Comparison of ENCODE assay signal across 8 cellular contexts in genomic region chr20:63955281-63955845, GRCh38. TPM values are rescaled to one million over a fixed set of nuclear protein-coding genes. Genes with fewer than 3 reads are reported as not detected.
DNase-seq lines count a peak whose midpoint lies in the region; ATAC-seq and TF ChIP-seq lines count a peak whose summit lies in the region.

No MANE protein-coding gene starts in this region.

- H3K4me1 ChIP-seq in lower lobe of right lung (peaks cover 64% of the 10 kb centered on the region), thoracic aorta (ENCODE audit: control insufficient read depth in 1 of 2, low read depth in 2 of 2) (peaks cover 35 to 48% of the 10 kb centered on the region in 2 donors)

- peak overlapping the region; percentile 86 for H3K4me3 ChIP-seq in lower lobe of right lung
- peak overlapping the region; percentile 93 for H3K4me3 ChIP-seq in thoracic aorta

- peak; percentile 15 for ATAC-seq in GM18505 (IDR thresholded peaks at IDR 0.05; ENCODE audit: unreplicated experiment)
- ATAC-seq in HG03442 (IDR thresholded peaks at IDR 0.05; ENCODE audit: unreplicated experiment), result peak; percentile 15
- ATAC-seq in lower lobe of right lung, result peak; percentile 62 to 63
- no peak for ATAC-seq in thoracic aorta (ENCODE audit: insufficient number of reproducible peaks, low FRiP score, low read depth)
- no peak for ATAC-seq in HG02870 (IDR thresholded peaks at IDR 0.05; ENCODE audit: unreplicated experiment)

- intact Hi-C loops in lower lobe of right lung (cut with DNase I), result no loop called here

- no peak for DNase-seq in AG09319 (ENCODE audit: extremely low read depth, low read depth)
- peak; percentile 67 for DNase-seq in UCSD-AML1 (lab: John Stamatoyannopoulos, UW; ENCODE audit: unreplicated experiment)
- peak; percentile 65 for DNase-seq in ecto neural progenitor cell (ENCODE audit: low spot score)
- peak; percentile 74 for DNase-seq in lower lobe of right lung
- DNase-seq in thoracic aorta (ENCODE audit: low spot score), result no peak

- H3K27ac ChIP-seq in lower lobe of right lung (peak overlapping the region; percentile 90), thoracic aorta (peak overlapping the region; percentile 72 to 78)

- H3K27me3 ChIP-seq in lower lobe of right lung (ENCODE audit: low read depth), result no peaks in the 10 kb centered on the region
- H3K27me3 ChIP-seq in thoracic aorta (replicated peaks; ENCODE audit: insufficient read depth), result no peaks in the 10 kb centered on the region

- no peaks in the 10 kb centered on the region for H3K9me3 ChIP-seq in lower lobe of right lung
- H3K9me3 ChIP-seq in thoracic aorta, result no peaks in the 10 kb centered on the region

- no peak for TF ChIP-seq POLR2A in GM18505 (IDR thresholded peaks at IDR 0.05; ENCODE audit: borderline replicate concordance, extremely low read depth, insufficient read depth, insufficient read length)

- peaks cover 9% of the 10 kb centered on the region for H3K36me3 ChIP-seq in lower lobe of right lung
- peaks cover 8% of the 10 kb centered on the region for H3K36me3 ChIP-seq in thoracic aorta

- TF ChIP-seq CTCF in AG09319 (IDR thresholded peaks at IDR 0.05; ENCODE audit: low read depth, low read length), result peak; percentile 24
- peak; percentile 48 for TF ChIP-seq CTCF in lower lobe of right lung (IDR thresholded peaks at IDR 0.05)
- TF ChIP-seq CTCF in thoracic aorta (IDR thresholded peaks at IDR 0.05), result no peak

RNA-seq across cellular contexts. Expression of gene UCKL1, which starts 0.9 kb away (rescaled TPM):
- 31.5 TPM for total RNA-seq in lower lobe of right lung
- 10 to 100 TPM; 27.3 to 40.5 TPM for total RNA-seq in thoracic aorta

RNA-seq across cellular contexts. Expression of gene ZNF512B, which starts 14.4 kb away (rescaled TPM):
- 13.7 TPM for total RNA-seq in lower lobe of right lung
- total RNA-seq in thoracic aorta, result 10 to 100 TPM; 10.2 to 13.8 TPM

RNA-seq across cellular contexts. Expression of gene SAMD10, which starts 24.1 kb away (rescaled TPM):
- 3.6 TPM for total RNA-seq in lower lobe of right lung
- 1 to 10 TPM in 1 of 2 donors, under 1 TPM in 1; 0.78 to 3.0 TPM for total RNA-seq in thoracic aorta

RNA-seq across cellular contexts. Expression of gene PRPF6, which starts 25.6 kb away (rescaled TPM):
- total RNA-seq in lower lobe of right lung (57.2 TPM), thoracic aorta (10 to 100 TPM; 51.9 to 52.9 TPM)

Comparison
In these comparisons a context has a peak if more than half of its experiments do, and no peak if none do; other contexts are left out.
1. DNase-seq: peak in UCSD-AML1 (single experiment), ecto neural progenitor cell (single experiment) and lower lobe of right lung (single experiment); none in AG09319 (single experiment) and thoracic aorta (single experiment).
2. ATAC-seq: peak in GM18505 (single experiment), HG03442 (single experiment) and lower lobe of right lung (2 of 2); none in thoracic aorta (single experiment) and HG02870 (single experiment).